ENCODE assay signal across 13 cellular contexts in the genomic region with DNA sequence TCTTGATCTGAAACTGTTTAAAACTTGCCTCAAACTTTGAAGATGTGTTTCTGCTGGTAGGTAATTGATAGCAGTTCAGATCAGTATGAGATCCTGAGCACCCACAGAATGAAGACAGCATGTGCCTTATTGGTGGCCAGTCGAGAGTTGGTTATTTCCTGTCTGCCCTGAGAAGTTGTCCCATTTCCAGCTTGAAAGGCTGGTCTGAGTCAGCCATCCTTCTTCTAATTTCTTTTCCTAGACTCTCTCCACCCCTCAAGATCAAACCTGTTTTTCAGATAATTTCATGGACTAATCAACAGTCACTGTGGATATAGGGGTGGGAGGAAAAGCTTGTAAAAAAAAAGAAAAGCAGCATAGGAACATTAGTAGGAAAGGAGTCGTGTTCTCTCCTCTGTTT.
DNase-seq lines count a peak whose midpoint lies in the region; ATAC-seq and TF ChIP-seq lines count a peak whose summit lies in the region.
"Had no signal": no experiment of that assay in that cellular context is flagged by ENCODE, and none has a peak within 500 bp of the region (broad histone marks: within the 10 kb centered on the region; RNA-seq: fewer than 3 reads in every experiment).

No MANE protein-coding gene starts in this region.

- TF ChIP-seq POLR2A in transverse colon (IDR thresholded peaks at IDR 0.05) = no peak

- in situ Hi-C loops in mammary epithelial cell (cut with MboI; ENCODE audit: low sequenced_read_pairs in 2 of 2) = no loop called here
- in situ Hi-C loops in transverse colon (cut with MboI; ENCODE audit: low pct_ligation_motif_present in 1 of 4, low pct_unique_long_range_greater_than_20kb in 1 of 4, low sequenced_read_pairs in 3 of 4) = no loop called here

- intact Hi-C loops in mammary epithelial cell (cut with micrococcal nuclease) = no loop called here
- intact Hi-C loops in MCF 10A (cut with micrococcal nuclease) = no loop called here
- intact Hi-C loops in transverse colon (cut with DNase I; ENCODE audit: low total_unique reads) = no loop called here
- intact Hi-C loops in left lung (cut with DNase I) = no loop called here

- H3K27me3 ChIP-seq in mammary epithelial cell (ENCODE audit: insufficient read depth, low read length) (no peaks in the 10 kb centered on the region), foreskin keratinocyte (no peaks in the 10 kb centered on the region), transverse colon (no peaks in the 10 kb centered on the region), left lung (no peaks in the 10 kb centered on the region)

- BruUV-seq in mammary epithelial cell (replicated peaks; lab: Mats Ljungman, UMichigan) (no TSS peak), MCF 10A (replicated peaks; lab: Mats Ljungman, UMichigan) (no TSS peak)

- H3K27ac ChIP-seq in mammary epithelial cell (ENCODE audit: insufficient read depth, low read depth, low read length) (no peak overlapping the region), foreskin keratinocyte (no peak overlapping the region), transverse colon (peak overlapping the region; percentile 22 to 64 (median 61)), left lung (no peak overlapping the region)

- CTCF ChIA-PET in mammary epithelial cell (lab: Charles Lee; ENCODE audit: low non-redundant PET) = no interaction called here
- CTCF ChIA-PET in MCF 10A (lab: Yijun Ruan, JAX) = interaction anchor here (0.5 kb wide), 1 partner anchor 99 kb away, joined by 3 read pairs; no protein-coding TSS in a partner anchor

- TF ChIP-seq CTCF in mammary epithelial cell (conservative IDR thresholded peaks at IDR 0.05 in 1 of 2, IDR thresholded peaks at IDR 0.05 in 1 of 2; ENCODE audit: extremely low read depth in 1 of 2, insufficient read depth in 1 of 2, low read depth in 1 of 2, low read length in 2 of 2) = no peak
- TF ChIP-seq CTCF in MCF 10A (IDR thresholded peaks at IDR 0.05; ENCODE audit: unreplicated experiment) = no peak
- no peak for TF ChIP-seq CTCF in foreskin keratinocyte (conservative IDR thresholded peaks at IDR 0.05)
- no peak for TF ChIP-seq CTCF in transverse colon (IDR thresholded peaks at IDR 0.05)
- TF ChIP-seq CTCF in left lung (IDR thresholded peaks at IDR 0.05) = no peak

- no peak overlapping the region for H3K4me3 Mint-ChIP-seq in MCF 10A (ENCODE audit: unreplicated experiment)
- H3K4me3 Mint-ChIP-seq in activated T-helper 17 cell treated with anti-CD3 and anti-CD28 coated beads, Interleukin-2, amount 50 U/mL, for 72 hours = peak overlapping the region; percentile 49

- H4K20me1 ChIP-seq in mammary epithelial cell (ENCODE audit: insufficient read depth, low read length) = no peaks in the 10 kb centered on the region

- no peaks in the 10 kb centered on the region for H3K36me3 ChIP-seq in mammary epithelial cell (ENCODE audit: insufficient read depth, low read length)
- H3K36me3 ChIP-seq in transverse colon = no peaks in the 10 kb centered on the region
- no peaks in the 10 kb centered on the region for H3K36me3 ChIP-seq in left lung

- dilution Hi-C loops in mammary epithelial cell (cut with HindIII; ENCODE audit: low sequenced_read_pairs) = no loop called here

- peaks cover 7% of the 10 kb centered on the region for H3K4me1 ChIP-seq in mammary epithelial cell (ENCODE audit: insufficient read depth, low read length)
- no peaks in the 10 kb centered on the region for H3K4me1 ChIP-seq in foreskin keratinocyte
- H3K4me1 ChIP-seq in transverse colon = peaks cover 16 to 78% (median 44%) of the 10 kb centered on the region in 4 donors
- H3K4me1 ChIP-seq in left lung = peaks cover 0 to 17% of the 10 kb centered on the region in 2 donors

- no peak overlapping the region for H2AFZ ChIP-seq in mammary epithelial cell (ENCODE audit: low read depth, low read length)

- H3K4me3 ChIP-seq in mammary epithelial cell (replicated peaks in 1 of 3; ENCODE audit: insufficient read depth in 1 of 3, low read depth in 2 of 3, low read length in 3 of 3) = no peak overlapping the region
- H3K4me3 ChIP-seq in transverse colon = no peak overlapping the region
- H3K4me3 ChIP-seq in left lung = no peak overlapping the region
- H3K4me3 ChIP-seq: lung had no signal

- H3K79me2 ChIP-seq in mammary epithelial cell (ENCODE audit: insufficient read depth, low read length) = no peaks in the 10 kb centered on the region

- no peak overlapping the region for H3K9ac ChIP-seq in mammary epithelial cell (ENCODE audit: insufficient read depth, low read length)

- peak; percentile 32 for DNase-seq in mammary epithelial cell
- no peak for DNase-seq in MCF 10A (ENCODE audit: unreplicated experiment)
- DNase-seq in foreskin keratinocyte = no peak
- no peak for DNase-seq in transverse colon
- no peak for DNase-seq in NCI-H226
- DNase-seq in left lung = no peak
- DNase-seq: activated CD8-positive, alpha-beta memory T cell treated with anti-CD3 and anti-CD28 coated beads, Interleukin-2, amount 50 U/mL, for 48 hours; GDM1; stimulated activated CD4-positive, alpha-beta T cell treated with anti-CD3 and anti-CD28 coated beads, Interleukin-4, amount 100 ng/mL, for 4 hours had no signal

- peaks cover 9% of the 10 kb centered on the region for H3K4me1 Mint-ChIP-seq in MCF 10A (ENCODE audit: insufficient read depth, unreplicated experiment)
- H3K4me1 Mint-ChIP-seq in activated T-helper 17 cell treated with anti-CD3 and anti-CD28 coated beads, Interleukin-2, amount 50 U/mL, for 72 hours = peaks cover 66% of the 10 kb centered on the region

- H3K36me3 Mint-ChIP-seq in MCF 10A (ENCODE audit: insufficient read depth, unreplicated experiment) = peaks cover 2% of the 10 kb centered on the region
- peaks cover 86% of the 10 kb centered on the region for H3K36me3 Mint-ChIP-seq in activated T-helper 17 cell treated with anti-CD3 and anti-CD28 coated beads, Interleukin-2, amount 50 U/mL, for 72 hours (ENCODE audit: low read depth)

- no peak overlapping the region for H3K4me2 ChIP-seq in mammary epithelial cell (ENCODE audit: insufficient read depth, low read depth, low read length)

- H3K9me3 ChIP-seq in mammary epithelial cell (replicated peaks; ENCODE audit: insufficient read depth, low read length) (no peaks in the 10 kb centered on the region), transverse colon (no peaks in the 10 kb centered on the region), left lung (no peaks in the 10 kb centered on the region)

- POLR2A ChIA-PET in MCF 10A (lab: Yijun Ruan, JAX) = interaction anchor here (1.4 kb wide), 1 partner anchor 17 kb away, joined by 4 read pairs; no protein-coding TSS in a partner anchor

- peak; percentile 39 for ATAC-seq in activated T-helper 17 cell treated with anti-CD3 and anti-CD28 coated beads, Interleukin-2, amount 50 U/mL, for 72 hours (replicated peaks)
- ATAC-seq in foreskin keratinocyte = peak; percentile 8
- no peak for ATAC-seq in left lung
- ATAC-seq in GM21619 (IDR thresholded peaks at IDR 0.05; ENCODE audit: unreplicated experiment) = no peak
- ATAC-seq: Panc1 had no signal

- WGBS in mammary epithelial cell (ENCODE audit: low coverage, missing lambda C conversion rate) = 70% methylated on average over 2 of the region's 2 CpGs
- WGBS in transverse colon (ENCODE audit: low coverage in 1 of 2), 2 donors = 42 to 57% methylated on average over 1 to 2 of the region's 2 CpGs

- no peak overlapping the region for H3K27ac Mint-ChIP-seq in MCF 10A (ENCODE audit: low read depth, unreplicated experiment)
- peak overlapping the region; percentile 15 for H3K27ac Mint-ChIP-seq in activated T-helper 17 cell treated with anti-CD3 and anti-CD28 coated beads, Interleukin-2, amount 50 U/mL, for 72 hours

- TF ChIP-seq EP300 in transverse colon (IDR thresholded peaks at IDR 0.05; ENCODE audit: low read depth) = no peak

- no peaks in the 10 kb centered on the region for H3K27me3 Mint-ChIP-seq in MCF 10A (ENCODE audit: insufficient read depth, unreplicated experiment)
- H3K27me3 Mint-ChIP-seq in activated T-helper 17 cell treated with anti-CD3 and anti-CD28 coated beads, Interleukin-2, amount 50 U/mL, for 72 hours = no peaks in the 10 kb centered on the region

- H3K9me3 Mint-ChIP-seq in MCF 10A (ENCODE audit: unreplicated experiment) = no peaks in the 10 kb centered on the region
- H3K9me3 Mint-ChIP-seq in activated T-helper 17 cell treated with anti-CD3 and anti-CD28 coated beads, Interleukin-2, amount 50 U/mL, for 72 hours = no peaks in the 10 kb centered on the region

Comparison
In these comparisons a context has a peak if more than half of its experiments do, and no peak if none do; other contexts are left out.
1. H3K27ac ChIP-seq: peak in transverse colon (4 of 4); none in mammary epithelial cell (single experiment), foreskin keratinocyte (single experiment) and left lung (0 of 2).
2. ATAC-seq: peak in activated T-helper 17 cell treated with anti-CD3 and anti-CD28 coated beads, Interleukin-2, amount 50 U/mL, for 72 hours (single experiment) and foreskin keratinocyte (single experiment); none in left lung (single experiment) and GM21619 (single experiment).